ENCODE assay signal across 1 cellular context in genomic region chr15:51688863-51689262, GRCh38.
TF ChIP-seq lines count a peak whose summit lies in the region.

No MANE protein-coding gene starts in this region.

TF ChIP-seq in H1, 55 proteins besides CTCF, POLR2A, EP300 and RAD21:
- TF ChIP-seq POU5F1 (IDR thresholded peaks at IDR 0.05; ENCODE audit: low read depth, low read length) (no peak), BRCA1 (IDR thresholded peaks at IDR 0.05; ENCODE audit: low read depth, low read length) (no peak), SAP30 (IDR thresholded peaks at IDR 0.05; ENCODE audit: insufficient read depth, insufficient replicate concordance, low read length) (no peak), SRF (IDR thresholded peaks at IDR 0.05; ENCODE audit: low read depth, low read length) (no peak), BACH1 (IDR thresholded peaks at IDR 0.05; ENCODE audit: low read length) (no peak), SP2 (IDR thresholded peaks at IDR 0.05; ENCODE audit: low read length) (no peak), CREB1 (IDR thresholded peaks at IDR 0.05) (no peak), RBBP5 (IDR thresholded peaks at IDR 0.05; ENCODE audit: borderline replicate concordance, low read depth, low read length) (no peak), RFX5 (IDR thresholded peaks at IDR 0.05; ENCODE audit: borderline replicate concordance, low read depth, low read length) (no peak), JUND (IDR thresholded peaks at IDR 0.05; ENCODE audit: low read length) (no peak), CHD1 (IDR thresholded peaks at IDR 0.05; ENCODE audit: low read depth, low read length) (no peak), GTF2F1 (IDR thresholded peaks at IDR 0.05; ENCODE audit: borderline replicate concordance, low read depth, low read length) (no peak), RNF2 (IDR thresholded peaks at IDR 0.05; ENCODE audit: borderline replicate concordance, low read depth, low read length, missing control alignments, poor library complexity, severe bottlenecking) (no peak), GABPA (IDR thresholded peaks at IDR 0.05; ENCODE audit: borderline replicate concordance, insufficient read depth, low read length) (no peak), CEBPB (IDR thresholded peaks at IDR 0.05; ENCODE audit: low read depth, low read length) (no peak)
